8 cellular contexts compared by ENCODE assay signal in genomic region chr19:56175861-56176307, GRCh38. TPM values are rescaled to one million over a fixed set of nuclear protein-coding genes. Genes with fewer than 3 reads are reported as not detected.
"Had no signal": no experiment of that assay in that cellular context is flagged by ENCODE, and none has a peak within 500 bp of the region (broad histone marks: within the 10 kb centered on the region; RNA-seq: fewer than 3 reads in every experiment).

Gene GALP, plus strand, starts transcription at chr19:56176008. Its CDS starts 1,101 bp downstream, at chr19:56177109.

RNA-seq across cellular contexts. Expression of gene GALP, which starts in this region (rescaled TPM):
- total RNA-seq: activated CD8-positive, alpha-beta T cell treated with anti-CD3 and anti-CD28 coated beads, Interleukin-2, amount 10 ng/mL, durations not matched to agents 7 days and 5 days; activated naive CD8-positive, alpha-beta T cell treated with anti-CD3 and anti-CD28 coated beads, Interleukin-2, amount 10 ng/mL, durations not matched to agents 7 days and 5 days; adrenal gland; breast epithelium; cerebellum; Peyer's patch; SJSA1; T-helper 1 cell treated with Interleukin-12 subunit alpha and Interleukin-12 subunit beta and Interleukin-4 antibody, amounts not matched to agents 30 ng/mL and 1 ng/mL, for 36 hours had no signal
- polyA plus RNA-seq: adrenal gland had no signal
